31 cellular contexts compared by ENCODE assay signal in genomic region chr12:25981597-25981996, GRCh38.
"Had no signal": no experiment of that assay in that cellular context is flagged by ENCODE, and none has a peak within 500 bp of the region (broad histone marks: within the 10 kb centered on the region; RNA-seq: fewer than 3 reads in every experiment).

No MANE protein-coding gene starts in this region.

- H3K36me3 ChIP-seq: ascending aorta, brain microvascular endothelial cell, esophagus muscularis mucosa, gastrocnemius medialis, heart right ventricle had no signal

- H3K4me1 Mint-ChIP-seq: activated CD4-positive, alpha-beta T cell treated with anti-CD3 and anti-CD28 coated beads for 36 hours; activated CD8-positive, alpha-beta memory T cell treated with anti-CD3 and anti-CD28 coated beads, Interleukin-2, amount 10 ng/mL, durations not matched to agents 7 days and 5 days; activated naive CD4-positive, alpha-beta T cell treated with anti-CD3 and anti-CD28 coated beads, Interleukin-2, amount 10 ng/mL, durations not matched to agents 7 days and 5 days; activated naive CD8-positive, alpha-beta T cell treated with anti-CD3 and anti-CD28 coated beads, Interleukin-2, amount 10 ng/mL, durations not matched to agents 7 days and 5 days; central memory CD8-positive, alpha-beta T cell had no signal

- FAIRE-seq: bronchial epithelial cell had no signal

- H3K27ac ChIP-seq: ascending aorta, brain microvascular endothelial cell, coronary artery, dorsolateral prefrontal cortex, esophagus muscularis mucosa, foreskin keratinocyte, gastrocnemius medialis, heart right ventricle had no signal

- H3K4me3 ChIP-seq: ascending aorta, coronary artery, dorsolateral prefrontal cortex, esophagus muscularis mucosa, gastrocnemius medialis, heart right ventricle had no signal

- ATAC-seq: activated CD4-positive, alpha-beta T cell treated with anti-CD3 and anti-CD28 coated beads for 36 hours; activated CD8-positive, alpha-beta memory T cell treated with anti-CD3 and anti-CD28 coated beads, Interleukin-2, amount 10 ng/mL, durations not matched to agents 7 days and 5 days; activated CD8-positive, alpha-beta T cell treated with anti-CD3 and anti-CD28 coated beads, Interleukin-2, amount 10 ng/mL, durations not matched to agents 7 days and 5 days; activated naive CD4-positive, alpha-beta T cell treated with anti-CD3 and anti-CD28 coated beads, Interleukin-2, amount 50 U/mL, for 72 hours; effector memory CD8-positive, alpha-beta T cell; foreskin keratinocyte; gastrocnemius medialis; heart right ventricle had no signal

- H3K27me3 Mint-ChIP-seq: activated CD4-positive, alpha-beta T cell treated with anti-CD3 and anti-CD28 coated beads for 36 hours; dendritic cell treated with granulocyte-macrophage colony-stimulating factor and Interleukin-4, amounts not matched to agents 40 ng/mL and 50 ng/mL, for 4 days had no signal

- H3K27ac Mint-ChIP-seq: activated CD4-positive, alpha-beta memory T cell treated with anti-CD3 and anti-CD28 coated beads for 36 hours; activated CD4-positive, alpha-beta T cell treated with anti-CD3 and anti-CD28 coated beads for 36 hours; activated CD4-positive, alpha-beta T cell treated with anti-CD3 and anti-CD28 coated beads, Interleukin-2, amount 10 ng/mL, durations not matched to agents 24 days and 14 days; activated CD8-positive, alpha-beta memory T cell treated with anti-CD3 and anti-CD28 coated beads, Interleukin-2, amount 10 ng/mL, durations not matched to agents 7 days and 5 days; activated CD8-positive, alpha-beta T cell treated with anti-CD3 and anti-CD28 coated beads, Interleukin-2, amount 10 ng/mL, durations not matched to agents 7 days and 5 days; activated naive CD4-positive, alpha-beta T cell treated with anti-CD3 and anti-CD28 coated beads, Interleukin-2, amount 10 ng/mL, durations not matched to agents 7 days and 5 days; activated naive CD4-positive, alpha-beta T cell treated with anti-CD3 and anti-CD28 coated beads, Interleukin-2, amount 50 U/mL, for 72 hours; activated naive CD8-positive, alpha-beta T cell treated with anti-CD3 and anti-CD28 coated beads, Interleukin-2, amount 10 ng/mL, durations not matched to agents 7 days and 5 days; activated T-helper 1 cell treated with anti-CD3 and anti-CD28 coated beads, Interleukin-12 subunit alpha, Interleukin-12 subunit beta, Interleukin-2, Interleukin-4 antibody, amounts not matched to agents 30 ng/mL and 10 ng/mL and 1 ng/mL, durations not matched to agents 14 hours and 24 hours and 36 hours; dendritic cell treated with granulocyte-macrophage colony-stimulating factor and Interleukin-4, amounts not matched to agents 40 ng/mL and 50 ng/mL, for 4 days; effector memory CD8-positive, alpha-beta T cell had no signal

- H3K9me3 Mint-ChIP-seq: activated CD4-positive, alpha-beta memory T cell treated with anti-CD3 and anti-CD28 coated beads for 36 hours; activated CD4-positive, alpha-beta T cell treated with anti-CD3 and anti-CD28 coated beads, Interleukin-2, amount 10 ng/mL, durations not matched to agents 24 days and 14 days; activated naive CD4-positive, alpha-beta T cell treated with anti-CD3 and anti-CD28 coated beads, Interleukin-2, amount 10 ng/mL, durations not matched to agents 7 days and 5 days; activated naive CD4-positive, alpha-beta T cell treated with anti-CD3 and anti-CD28 coated beads, Interleukin-2, amount 50 U/mL, for 72 hours; activated naive CD8-positive, alpha-beta T cell treated with anti-CD3 and anti-CD28 coated beads, Interleukin-2, amount 10 ng/mL, durations not matched to agents 7 days and 5 days; activated T-helper 1 cell treated with anti-CD3 and anti-CD28 coated beads, Interleukin-12 subunit alpha, Interleukin-12 subunit beta, Interleukin-2, Interleukin-4 antibody, amounts not matched to agents 30 ng/mL and 10 ng/mL and 1 ng/mL, durations not matched to agents 14 hours and 24 hours and 36 hours; dendritic cell treated with granulocyte-macrophage colony-stimulating factor and Interleukin-4, amounts not matched to agents 40 ng/mL and 50 ng/mL, for 4 days; effector memory CD8-positive, alpha-beta T cell had no signal

- H3K4me3 Mint-ChIP-seq: activated CD4-positive, alpha-beta memory T cell treated with anti-CD3 and anti-CD28 coated beads for 36 hours; activated CD4-positive, alpha-beta T cell treated with anti-CD3 and anti-CD28 coated beads for 36 hours; activated CD4-positive, alpha-beta T cell treated with anti-CD3 and anti-CD28 coated beads, Interleukin-2, amount 10 ng/mL, durations not matched to agents 24 days and 14 days; activated CD8-positive, alpha-beta memory T cell treated with anti-CD3 and anti-CD28 coated beads, Interleukin-2, amount 10 ng/mL, durations not matched to agents 7 days and 5 days; activated CD8-positive, alpha-beta T cell treated with anti-CD3 and anti-CD28 coated beads, Interleukin-2, amount 10 ng/mL, durations not matched to agents 7 days and 5 days; activated naive CD4-positive, alpha-beta T cell treated with anti-CD3 and anti-CD28 coated beads, Interleukin-2, amount 10 ng/mL, durations not matched to agents 7 days and 5 days; activated naive CD8-positive, alpha-beta T cell treated with anti-CD3 and anti-CD28 coated beads, Interleukin-2, amount 10 ng/mL, durations not matched to agents 7 days and 5 days; activated T-helper 1 cell treated with anti-CD3 and anti-CD28 coated beads, Interleukin-12 subunit alpha, Interleukin-12 subunit beta, Interleukin-2, Interleukin-4 antibody, amounts not matched to agents 30 ng/mL and 10 ng/mL and 1 ng/mL, durations not matched to agents 14 hours and 24 hours and 36 hours; central memory CD8-positive, alpha-beta T cell; dendritic cell treated with granulocyte-macrophage colony-stimulating factor and Interleukin-4, amounts not matched to agents 40 ng/mL and 50 ng/mL, for 4 days; effector memory CD8-positive, alpha-beta T cell had no signal

- H3K27me3 ChIP-seq: ascending aorta, brain microvascular endothelial cell, dorsolateral prefrontal cortex, esophagus muscularis mucosa, foreskin keratinocyte, gastrocnemius medialis, heart right ventricle had no signal

- H3K9me3 ChIP-seq: ascending aorta, esophagus muscularis mucosa, gastrocnemius medialis, heart right ventricle had no signal

- DNase-seq: activated CD4-positive, alpha-beta memory T cell treated with anti-CD3 and anti-CD28 coated beads for 36 hours; activated CD4-positive, alpha-beta T cell treated with anti-CD3 and anti-CD28 coated beads for 36 hours; activated CD4-positive, alpha-beta T cell treated with anti-CD3 and anti-CD28 coated beads, Interleukin-2, amount 10 ng/mL, durations not matched to agents 24 days and 14 days; activated CD4-positive, CD25-positive, alpha-beta regulatory T cell; activated CD4-positive, CD25-positive, alpha-beta regulatory T cell treated with anti-CD3 and anti-CD28 coated beads, Interleukin-2, amount 50 U/mL, for 72 hours; activated CD8-positive, alpha-beta memory T cell treated with anti-CD3 and anti-CD28 coated beads, Interleukin-2, amount 10 ng/mL, durations not matched to agents 7 days and 5 days; activated CD8-positive, alpha-beta memory T cell treated with anti-CD3 and anti-CD28 coated beads, Interleukin-2, amount 50 U/mL, for 4 hours; activated CD8-positive, alpha-beta T cell treated with anti-CD3 and anti-CD28 coated beads, Interleukin-2, amount 10 ng/mL, durations not matched to agents 7 days and 5 days; activated gamma-delta T cell; activated naive CD4-positive, alpha-beta T cell; activated naive CD4-positive, alpha-beta T cell treated with anti-CD3 and anti-CD28 coated beads, Interleukin-2, amount 10 ng/mL, durations not matched to agents 7 days and 5 days; activated naive CD8-positive, alpha-beta T cell treated with anti-CD3 and anti-CD28 coated beads, Interleukin-2, amount 10 ng/mL, durations not matched to agents 7 days and 5 days; activated T-cell treated with anti-CD3 and anti-CD28 coated beads, Interleukin-2, amount 50 U/mL, for 1 hour; activated T-cell treated with anti-CD3 and anti-CD28 coated beads, Interleukin-2, amount 50 U/mL, for 48 hours; brain microvascular endothelial cell; dorsolateral prefrontal cortex; effector memory CD8-positive, alpha-beta T cell; erythroblast; foreskin keratinocyte; gastrocnemius medialis; glutamatergic neuron; heart right ventricle; T-helper 2 cell had no signal

- H3K36me3 Mint-ChIP-seq: activated CD4-positive, alpha-beta memory T cell treated with anti-CD3 and anti-CD28 coated beads for 36 hours; activated CD8-positive, alpha-beta memory T cell treated with anti-CD3 and anti-CD28 coated beads, Interleukin-2, amount 10 ng/mL, durations not matched to agents 7 days and 5 days; activated naive CD4-positive, alpha-beta T cell treated with anti-CD3 and anti-CD28 coated beads, Interleukin-2, amount 10 ng/mL, durations not matched to agents 7 days and 5 days; activated naive CD4-positive, alpha-beta T cell treated with anti-CD3 and anti-CD28 coated beads, Interleukin-2, amount 50 U/mL, for 72 hours; activated naive CD8-positive, alpha-beta T cell treated with anti-CD3 and anti-CD28 coated beads, Interleukin-2, amount 10 ng/mL, durations not matched to agents 7 days and 5 days had no signal
